ENCODE assay signal across 8 cellular contexts in genomic region chr19:54224619-54225018, GRCh38. TPM values are rescaled to one million over a fixed set of nuclear protein-coding genes. Genes with fewer than 3 reads are reported as not detected.
"Had no signal": no experiment of that assay in that cellular context is flagged by ENCODE, and none has a peak within 500 bp of the region (broad histone marks: within the 10 kb centered on the region; RNA-seq: fewer than 3 reads in every experiment).

No MANE protein-coding gene starts in this region.

RNA-seq across cellular contexts. Expression of gene LILRB3, which starts 1.8 kb away (rescaled TPM):
- total RNA-seq: hepatocyte, lung microvascular endothelial cell, mammary epithelial cell, mesothelial cell of epicardium, myocyte had no signal
- polyA plus RNA-seq: keratinocyte, mammary epithelial cell had no signal

RNA-seq across cellular contexts. Expression of gene LILRA6, which starts 18.0 kb away (rescaled TPM):
- total RNA-seq: hepatocyte, kidney epithelial cell, lung microvascular endothelial cell, mammary epithelial cell, mesothelial cell of epicardium, myocyte had no signal
- polyA plus RNA-seq: keratinocyte, mammary epithelial cell had no signal

RNA-seq across cellular contexts. Expression of gene LILRB5, which starts 32.5 kb away (rescaled TPM):
- total RNA-seq: lung microvascular endothelial cell, mammary epithelial cell, mesothelial cell of epicardium, myocyte had no signal
- polyA plus RNA-seq: immature natural killer cell, keratinocyte, mammary epithelial cell had no signal
